8 cellular contexts compared by ENCODE assay signal in the genomic region with DNA sequence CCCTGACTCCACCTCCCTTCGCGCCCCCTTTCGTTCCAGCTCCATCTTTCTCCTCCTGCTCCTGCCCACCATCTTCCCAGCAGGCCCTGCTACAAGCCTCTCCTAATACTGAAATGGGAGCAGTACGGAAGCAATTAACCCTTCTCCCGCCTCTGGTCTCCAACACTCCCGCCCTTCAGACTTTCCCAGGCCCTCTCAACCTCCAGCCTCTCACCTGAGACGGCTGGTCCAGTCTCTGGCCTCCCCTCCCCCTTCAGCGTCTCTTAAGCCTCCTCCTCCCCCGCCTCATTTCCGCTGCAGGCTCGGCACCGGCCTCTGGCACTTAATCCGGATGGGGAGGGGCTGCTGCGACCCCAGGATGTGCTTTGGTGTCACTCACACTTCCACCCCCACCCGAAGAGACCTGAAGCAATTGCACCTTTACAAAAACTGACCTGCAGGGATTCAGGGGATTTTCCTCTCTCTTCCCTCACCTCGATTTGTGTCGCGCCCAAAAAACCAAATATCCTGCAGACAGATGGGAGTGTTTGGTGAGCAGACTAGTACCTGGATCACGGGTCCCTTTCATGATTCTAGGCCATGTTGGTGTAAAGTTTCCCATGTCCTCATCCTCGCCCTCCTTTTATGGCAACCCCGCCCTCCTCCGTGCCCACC. TPM values are rescaled to one million over a fixed set of nuclear protein-coding genes. Genes with fewer than 3 reads are reported as not detected.
DNase-seq lines count a peak whose midpoint lies in the region; ATAC-seq and TF ChIP-seq lines count a peak whose summit lies in the region.

No MANE protein-coding gene starts in this region.

- TF ChIP-seq CTCF in ovary (IDR thresholded peaks at IDR 0.05) = no peak

- peak; percentile 67 for DNase-seq in activated CD8-positive, alpha-beta memory T cell treated with anti-CD3 and anti-CD28 coated beads for 24 hours
- DNase-seq in activated CD8-positive, alpha-beta memory T cell treated with anti-CD3 and anti-CD28 coated beads, Interleukin-2, amount 50 U/mL, for 4 hours = no peak
- DNase-seq in NCI-H69 (lab: John Stamatoyannopoulos, UW) = peak; percentile 70
- peak; percentile 40 for DNase-seq in activated naive CD8-positive, alpha-beta T cell treated with anti-CD3 and anti-CD28 coated beads, Interleukin-2, amount 10 ng/mL, durations not matched to agents 7 days and 5 days
- peak; percentile 51 for DNase-seq in left cardiac atrium
- peak; percentile 58 to 68 (median 62) for DNase-seq in ovary
- DNase-seq in NCI-H187 (lab: John Stamatoyannopoulos, UW) = no peak

- no peaks in the 10 kb centered on the region for H3K9me3 Mint-ChIP-seq in activated naive CD8-positive, alpha-beta T cell treated with anti-CD3 and anti-CD28 coated beads, Interleukin-2, amount 10 ng/mL, durations not matched to agents 7 days and 5 days

- POLR2A ChIA-PET in activated naive CD8-positive, alpha-beta T cell treated with anti-CD3 and anti-CD28 coated beads, Interleukin-2, amount 10 ng/mL, durations not matched to agents 7 days and 5 days (lab: Charles Lee) = interaction anchor here (1.1 kb wide), 1 partner anchor 1099 kb away, joined by 3 read pairs; the partner anchor contains the start of gene BEX5

- H3K4me1 ChIP-seq in ovary (ENCODE audit: insufficient read depth) = no peaks in the 10 kb centered on the region

- intact Hi-C loops in left cardiac atrium (cut with DNase I) (no loop called here), ovary (cut with DNase I) (no loop called here)

- H3K4me3 Mint-ChIP-seq in activated naive CD8-positive, alpha-beta T cell treated with anti-CD3 and anti-CD28 coated beads, Interleukin-2, amount 10 ng/mL, durations not matched to agents 7 days and 5 days = peak overlapping the region; percentile 97

- no peak for TF ChIP-seq POLR2A in ovary (IDR thresholded peaks at IDR 0.05)

- peak overlapping the region; percentile 96 for H3K27ac Mint-ChIP-seq in activated naive CD8-positive, alpha-beta T cell treated with anti-CD3 and anti-CD28 coated beads, Interleukin-2, amount 10 ng/mL, durations not matched to agents 7 days and 5 days

- H3K27me3 ChIP-seq in ovary = no peaks in the 10 kb centered on the region

- no peaks in the 10 kb centered on the region for H3K36me3 ChIP-seq in ovary

- no peaks in the 10 kb centered on the region for H3K9me3 ChIP-seq in ovary

- ATAC-seq in HG02973 (IDR thresholded peaks at IDR 0.05; ENCODE audit: unreplicated experiment) (peak; percentile 61), left cardiac atrium (peak; percentile 76 to 85)
- ATAC-seq in activated naive CD8-positive, alpha-beta T cell treated with anti-CD3 and anti-CD28 coated beads, Interleukin-2, amount 10 ng/mL, durations not matched to agents 7 days and 5 days (ENCODE audit: low read depth) = peak; percentile 69

- peaks cover 6% of the 10 kb centered on the region for H3K36me3 Mint-ChIP-seq in activated naive CD8-positive, alpha-beta T cell treated with anti-CD3 and anti-CD28 coated beads, Interleukin-2, amount 10 ng/mL, durations not matched to agents 7 days and 5 days

- TF ChIP-seq EP300 in ovary (IDR thresholded peaks at IDR 0.05) = no peak

- no peaks in the 10 kb centered on the region for H3K27me3 Mint-ChIP-seq in activated naive CD8-positive, alpha-beta T cell treated with anti-CD3 and anti-CD28 coated beads, Interleukin-2, amount 10 ng/mL, durations not matched to agents 7 days and 5 days

- peak overlapping the region; percentile 47 for H3K4me3 ChIP-seq in ovary

- 17 to 18% (median 18%) methylated on average over 22 of the region's 22 CpGs for WGBS in ovary, 3 donors

- H3K4me1 Mint-ChIP-seq in activated naive CD8-positive, alpha-beta T cell treated with anti-CD3 and anti-CD28 coated beads, Interleukin-2, amount 10 ng/mL, durations not matched to agents 7 days and 5 days = peaks cover 14% of the 10 kb centered on the region

- H3K27ac ChIP-seq in ovary = peak overlapping the region; percentile 82 to 86

RNA-seq across cellular contexts. Expression of gene TCEAL8, which starts 0.7 kb away (rescaled TPM):
- 10 to 100 TPM; 37.3 to 38.3 TPM for total RNA-seq in activated naive CD8-positive, alpha-beta T cell treated with anti-CD3 and anti-CD28 coated beads, Interleukin-2, amount 10 ng/mL, durations not matched to agents 7 days and 5 days
- total RNA-seq in left cardiac atrium = 10 to 100 TPM; 46.1 to 53.3 TPM
- total RNA-seq in ovary = 10 to 100 TPM; 41.8 to 72.0 (median 56.8) TPM
- polyA plus RNA-seq in ovary = 100 to 1,000 TPM in 1 of 2 donors, 10 to 100 TPM in 1; 67.6 to 121 TPM

RNA-seq across cellular contexts. Expression of gene TCEAL5, which starts 22.3 kb away (rescaled TPM):
- total RNA-seq in activated naive CD8-positive, alpha-beta T cell treated with anti-CD3 and anti-CD28 coated beads, Interleukin-2, amount 10 ng/mL, durations not matched to agents 7 days and 5 days = not detected
- total RNA-seq in left cardiac atrium (under 1 TPM; 0.50 TPM), ovary (1 to 10 TPM in 5 of 7 donors, under 1 TPM in 1, not detected in 1; 0.50 to 4.0 (median 2.2) TPM)
- 1 to 10 TPM; 2.3 to 3.6 TPM for polyA plus RNA-seq in ovary

RNA-seq across cellular contexts. Expression of gene BEX4, which starts 39.4 kb away (rescaled TPM):
- 10 to 100 TPM; 23.3 to 25.6 TPM for total RNA-seq in activated naive CD8-positive, alpha-beta T cell treated with anti-CD3 and anti-CD28 coated beads, Interleukin-2, amount 10 ng/mL, durations not matched to agents 7 days and 5 days
- total RNA-seq in left cardiac atrium (10 to 100 TPM; 47.5 to 68.8 TPM), ovary (10 to 100 TPM; 51.0 to 75.3 (median 60.9) TPM)
- 100 to 1,000 TPM; 101 to 124 TPM for polyA plus RNA-seq in ovary

RNA-seq across cellular contexts. Expression of gene BEX2, which starts 56.5 kb away (rescaled TPM):
- total RNA-seq in activated naive CD8-positive, alpha-beta T cell treated with anti-CD3 and anti-CD28 coated beads, Interleukin-2, amount 10 ng/mL, durations not matched to agents 7 days and 5 days = 10 to 100 TPM; 15.7 to 16.8 TPM
- total RNA-seq in left cardiac atrium = 10 to 100 TPM in 1 of 2 donors, 1 to 10 TPM in 1; 8.4 to 18.6 TPM
- total RNA-seq in ovary = 10 to 100 TPM; 29.5 to 67.0 (median 52.9) TPM
- 10 to 100 TPM; 55.9 to 79.4 TPM for polyA plus RNA-seq in ovary

Comparison
In these comparisons a context has a peak if more than half of its experiments do, and no peak if none do; other contexts are left out.
1. DNase-seq: peak in activated CD8-positive, alpha-beta memory T cell treated with anti-CD3 and anti-CD28 coated beads for 24 hours (single experiment), NCI-H69 (single experiment), activated naive CD8-positive, alpha-beta T cell treated with anti-CD3 and anti-CD28 coated beads, Interleukin-2, amount 10 ng/mL, durations not matched to agents 7 days and 5 days (single experiment), left cardiac atrium (single experiment) and ovary (5 of 5); none in activated CD8-positive, alpha-beta memory T cell treated with anti-CD3 and anti-CD28 coated beads, Interleukin-2, amount 50 U/mL, for 4 hours (single experiment) and NCI-H187 (0 of 2).
2. Peak in every context shown above with its lines, with median percentiles within 50 percentile points of each other: ATAC-seq.